2 cellular contexts compared by ENCODE assay signal in the genomic region with DNA sequence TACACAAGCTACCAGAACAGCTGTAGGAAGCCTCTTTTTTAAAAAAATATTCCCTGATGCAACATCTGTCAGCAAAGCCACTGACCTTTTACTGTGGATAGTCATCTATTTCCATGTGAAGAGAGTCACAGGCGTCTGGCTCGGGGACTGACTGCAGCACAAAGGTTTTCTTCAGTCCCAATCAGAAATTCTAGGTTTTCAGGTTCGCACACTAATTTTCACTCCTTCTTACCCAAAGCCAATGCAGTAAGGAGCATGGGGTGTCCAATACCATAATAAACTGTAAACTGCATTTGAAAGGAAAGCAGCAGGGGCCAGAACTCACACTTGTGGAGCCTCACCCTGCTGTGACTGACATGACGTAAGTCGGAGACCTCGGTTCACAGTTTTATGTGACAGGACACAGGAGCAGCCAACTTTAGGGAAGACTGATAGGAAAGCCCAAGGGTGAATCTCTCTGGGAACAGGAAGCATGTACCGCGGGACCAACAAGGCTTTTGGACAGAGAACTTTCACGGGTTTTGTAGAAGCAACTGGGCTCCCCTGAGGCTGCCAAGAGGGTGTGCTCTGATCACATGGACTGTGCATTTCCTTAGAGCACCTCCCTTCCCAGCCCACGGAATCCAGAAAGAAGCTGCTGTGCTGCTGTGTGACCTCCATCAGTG.
A peak's percentile ranks its signal among the peaks of the same experiment; 100 is the strongest.
TF ChIP-seq lines count a peak whose summit lies in the region.

No MANE protein-coding gene starts in this region.

TF ChIP-seq in HEK293T, 16 proteins besides CTCF, POLR2A, EP300 and RAD21:
- TF ChIP-seq CTBP1 (IDR thresholded peaks at IDR 0.05; ENCODE audit: borderline replicate concordance), result no peak
- TF ChIP-seq, protein P1, sequence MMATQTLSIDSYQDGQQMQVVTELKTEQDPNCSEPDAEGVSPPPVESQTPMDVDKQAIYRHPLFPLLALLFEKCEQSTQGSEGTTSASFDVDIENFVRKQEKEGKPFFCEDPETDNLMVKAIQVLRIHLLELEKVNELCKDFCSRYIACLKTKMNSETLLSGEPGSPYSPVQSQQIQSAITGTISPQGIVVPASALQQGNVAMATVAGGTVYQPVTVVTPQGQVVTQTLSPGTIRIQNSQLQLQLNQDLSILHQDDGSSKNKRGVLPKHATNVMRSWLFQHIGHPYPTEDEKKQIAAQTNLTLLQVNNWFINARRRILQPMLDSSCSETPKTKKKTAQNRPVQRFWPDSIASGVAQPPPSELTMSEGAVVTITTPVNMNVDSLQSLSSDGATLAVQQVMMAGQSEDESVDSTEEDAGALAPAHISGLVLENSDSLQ (IDR thresholded peaks at IDR 0.05), result peak; percentile 83
- TF ChIP-seq ZNF384 (IDR thresholded peaks at IDR 0.05), result 0 out of 2 replicates have a peak, but pooled peaks have one; percentile 23

TF ChIP-seq in HepG2, 621 proteins besides CTCF, POLR2A, EP300 and RAD21:
- TF ChIP-seq, protein P2, sequence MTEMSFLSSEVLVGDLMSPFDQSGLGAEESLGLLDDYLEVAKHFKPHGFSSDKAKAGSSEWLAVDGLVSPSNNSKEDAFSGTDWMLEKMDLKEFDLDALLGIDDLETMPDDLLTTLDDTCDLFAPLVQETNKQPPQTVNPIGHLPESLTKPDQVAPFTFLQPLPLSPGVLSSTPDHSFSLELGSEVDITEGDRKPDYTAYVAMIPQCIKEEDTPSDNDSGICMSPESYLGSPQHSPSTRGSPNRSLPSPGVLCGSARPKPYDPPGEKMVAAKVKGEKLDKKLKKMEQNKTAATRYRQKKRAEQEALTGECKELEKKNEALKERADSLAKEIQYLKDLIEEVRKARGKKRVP (CRISPR knock-in tag; IDR thresholded peaks at IDR 0.05), result 0 out of 4 replicates have a peak, but pooled peaks of 1 of the 2 experiments have one; percentile 12
- no peak for TF ChIP-seq ZNF780A (CRISPR knock-in tag; IDR thresholded peaks at IDR 0.05)
